8 cellular contexts compared by ENCODE assay signal in the genomic region with DNA sequence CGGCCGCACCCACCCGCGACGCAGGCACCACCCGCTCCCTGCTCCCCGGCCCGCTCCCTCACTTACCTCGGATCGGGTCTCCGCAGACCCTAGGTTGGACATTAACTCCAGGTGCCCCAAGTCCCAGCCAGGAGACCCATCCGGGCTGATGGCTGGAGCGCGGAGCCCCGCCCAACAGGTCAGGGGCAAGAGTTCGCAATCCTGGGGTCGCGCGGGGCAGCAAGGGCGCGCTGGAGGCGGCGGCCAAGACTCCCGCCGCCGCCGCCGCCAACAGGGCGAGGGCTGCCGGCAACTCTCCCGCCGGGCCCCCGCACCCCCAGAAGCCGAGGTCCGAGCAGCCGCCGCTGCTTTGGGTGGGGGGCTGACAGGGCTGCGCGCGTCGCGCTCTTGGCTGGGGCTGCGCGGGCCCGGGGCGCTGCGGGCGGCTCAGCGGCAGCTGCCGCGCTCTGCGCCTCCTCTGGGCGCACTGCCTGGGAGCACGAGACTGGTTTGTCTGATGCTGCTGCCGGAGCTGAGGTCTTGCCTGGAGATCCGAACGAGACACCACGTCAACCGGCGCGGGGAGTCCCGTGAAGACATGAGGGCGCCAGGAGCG. TPM values are rescaled to one million over a fixed set of nuclear protein-coding genes. Genes with fewer than 3 reads are reported as not detected.
DNase-seq lines count a peak whose midpoint lies in the region; ATAC-seq and TF ChIP-seq lines count a peak whose summit lies in the region.

No MANE protein-coding gene starts in this region.

- H2BK12ac ChIP-seq in neuronal stem cell (ENCODE audit: low read length) = no peak overlapping the region

- no CpG with 5 or more reads among the region's 64 CpGs for WGBS in neuronal stem cell (ENCODE audit: extremely low coverage in 2 of 2, insufficient read length in 2 of 2, insufficient replicate concordance in 1 of 2), 2 donors

- peak overlapping the region; percentile 89 for H3K18ac ChIP-seq in neuronal stem cell (ENCODE audit: low read length)

- POLR2A ChIA-PET in activated CD4-positive, alpha-beta T cell treated with anti-CD3 and anti-CD28 coated beads for 36 hours (lab: Charles Lee) = no interaction called here

- H3K4me3 ChIP-seq in NT2/D1 (ENCODE audit: insufficient read length, low read depth) = peak overlapping the region; percentile 37
- peak overlapping the region; percentile 45 for H3K4me3 ChIP-seq in fibroblast of pulmonary artery (replicated peaks; ENCODE audit: low read depth, low read length)
- H3K4me3 ChIP-seq in neuronal stem cell (ENCODE audit: low read length in 2 of 2) = peak overlapping the region; percentile 34 to 73

- peak overlapping the region; percentile 49 for H2AK5ac ChIP-seq in neuronal stem cell (ENCODE audit: low read depth, low read length)

- peaks cover 79% of the 10 kb centered on the region for H3K27me3 ChIP-seq in NT2/D1 (ENCODE audit: insufficient read depth, insufficient read length)
- peaks cover 38 to 90% (median 73%) of the 10 kb centered on the region in 3 experiments for H3K27me3 ChIP-seq in neuronal stem cell (ENCODE audit: control insufficient read depth in 3 of 3, insufficient read depth in 3 of 3, low read depth in 1 of 3, low read length in 3 of 3)

- H3K14ac ChIP-seq in neuronal stem cell (ENCODE audit: low read length) = no peak overlapping the region

- peak overlapping the region; percentile 41 for H2BK15ac ChIP-seq in neuronal stem cell (ENCODE audit: low read length)

- H3K23ac ChIP-seq in neuronal stem cell (ENCODE audit: low read depth, low read length, poor library complexity) = peak overlapping the region; percentile 98

- no peak overlapping the region for H3K27ac Mint-ChIP-seq in activated CD4-positive, alpha-beta T cell treated with anti-CD3 and anti-CD28 coated beads for 36 hours

- DNase-seq in activated CD4-positive, alpha-beta T cell treated with anti-CD3 and anti-CD28 coated beads for 36 hours = peak; percentile 40
- no peak for DNase-seq in activated CD4-positive, alpha-beta T cell treated with anti-CD3 and anti-CD28 coated beads for 4 hours
- DNase-seq in NT2/D1 (ENCODE audit: low read depth, low spot score) (no peak), fibroblast of pulmonary artery (ENCODE audit: low read depth) (peak; percentile 62), neuronal stem cell (ENCODE audit: low spot score) (no peak), RKO (ENCODE audit: low spot score) (no peak)

- ATAC-seq in activated CD4-positive, alpha-beta T cell treated with anti-CD3 and anti-CD28 coated beads for 36 hours = peak; percentile 45
- ATAC-seq in HG02678 (IDR thresholded peaks at IDR 0.05; ENCODE audit: unreplicated experiment) = no peak
- no peak for ATAC-seq in HG03175 (IDR thresholded peaks at IDR 0.05; ENCODE audit: unreplicated experiment)

- H3K4me1 ChIP-seq in NT2/D1 (ENCODE audit: insufficient read depth, insufficient read length) (peaks cover 2% of the 10 kb centered on the region), neuronal stem cell (ENCODE audit: control insufficient read depth in 2 of 2, insufficient read depth in 1 of 2, low read depth in 1 of 2, low read length in 2 of 2) (peaks cover 12 to 13% of the 10 kb centered on the region in 2 donors)

- CTCF ChIA-PET in activated CD4-positive, alpha-beta T cell treated with anti-CD3 and anti-CD28 coated beads for 36 hours (lab: Charles Lee) = no interaction called here

- no peak overlapping the region for H3K27ac ChIP-seq in neuronal stem cell (replicated peaks; ENCODE audit: low read length)

- H2AFZ ChIP-seq in neuronal stem cell (ENCODE audit: low read length) = peak overlapping the region; percentile 83

- H3K36me3 ChIP-seq in NT2/D1 (ENCODE audit: insufficient read depth, insufficient read length, low read length) = no peaks in the 10 kb centered on the region
- H3K36me3 ChIP-seq in neuronal stem cell (replicated peaks in 1 of 2; ENCODE audit: control insufficient read depth in 2 of 2, insufficient read depth in 2 of 2, low read length in 2 of 2) = no peaks in the 10 kb centered on the region

- H2BK5ac ChIP-seq in neuronal stem cell (ENCODE audit: low read length) = no peak overlapping the region

- no peaks in the 10 kb centered on the region for H3K9me3 Mint-ChIP-seq in activated CD4-positive, alpha-beta T cell treated with anti-CD3 and anti-CD28 coated beads for 36 hours (ENCODE audit: low read depth)

- H3K36me3 Mint-ChIP-seq in activated CD4-positive, alpha-beta T cell treated with anti-CD3 and anti-CD28 coated beads for 36 hours (ENCODE audit: low read depth) = no peaks in the 10 kb centered on the region

- intact Hi-C loops in activated CD4-positive, alpha-beta T cell treated with anti-CD3 and anti-CD28 coated beads for 36 hours (cut with DNase I, micrococcal nuclease) = loop anchor here in 1 of 2 experiments (5.0 kb wide), 1 partner anchor 418 kb away; a partner anchor contains a TSS

- H4K91ac ChIP-seq in neuronal stem cell (ENCODE audit: low read depth, low read length, poor library complexity) = no peak overlapping the region

- no peak overlapping the region for H4K8ac ChIP-seq in neuronal stem cell (ENCODE audit: low read depth, low read length)

- H3K9ac ChIP-seq in NT2/D1 (ENCODE audit: insufficient read length, low read depth) (peak overlapping the region; percentile 50), neuronal stem cell (ENCODE audit: low read depth, low read length, poor library complexity) (peak overlapping the region; percentile 37)

- TF ChIP-seq CTCF in fibroblast of pulmonary artery (IDR thresholded peaks at IDR 0.05; ENCODE audit: low read length, missing control alignments) = no peak

- peak overlapping the region; percentile 74 for H3K4me2 ChIP-seq in neuronal stem cell (ENCODE audit: insufficient read depth, low read length, poor library complexity, severe bottlenecking)

- H3K4me3 Mint-ChIP-seq in activated CD4-positive, alpha-beta T cell treated with anti-CD3 and anti-CD28 coated beads for 36 hours = no peak overlapping the region

- peaks cover 28% of the 10 kb centered on the region for H3K4me1 Mint-ChIP-seq in activated CD4-positive, alpha-beta T cell treated with anti-CD3 and anti-CD28 coated beads for 36 hours

- no peaks in the 10 kb centered on the region for H3K79me1 ChIP-seq in neuronal stem cell (ENCODE audit: low read depth, low read length)

- H3K27me3 Mint-ChIP-seq in activated CD4-positive, alpha-beta T cell treated with anti-CD3 and anti-CD28 coated beads for 36 hours = peaks cover 72% of the 10 kb centered on the region

- no peak overlapping the region for H2BK120ac ChIP-seq in neuronal stem cell (ENCODE audit: low read depth, low read length)

- 0 out of 2 replicates have a peak, but pooled peaks cover 6% of the 10 kb centered on the region for H3K9me3 ChIP-seq in NT2/D1 (ENCODE audit: insufficient read depth, low read length)
- peaks cover 3 to 8% of the 10 kb centered on the region in 2 donors for H3K9me3 ChIP-seq in neuronal stem cell (replicated peaks in 1 of 2; ENCODE audit: control insufficient read depth in 2 of 2, insufficient read depth in 1 of 2, low read depth in 1 of 2, low read length in 2 of 2)

- no peak overlapping the region for H3K4ac ChIP-seq in neuronal stem cell (ENCODE audit: low read length)

RNA-seq across cellular contexts. Expression of a gene that starts 0.3 kb away (rescaled TPM):
- total RNA-seq in activated CD4-positive, alpha-beta T cell treated with anti-CD3 and anti-CD28 coated beads for 36 hours = not detected
- polyA plus RNA-seq in neuronal stem cell (2013, experiment 1 of 2) = 0.15 TPM
- polyA plus RNA-seq in neuronal stem cell (2013, experiment 2 of 2) = 0.12 TPM

Comparison
In these comparisons a context has a peak if more than half of its experiments do, and no peak if none do; other contexts are left out.
1. DNase-seq: peak in activated CD4-positive, alpha-beta T cell treated with anti-CD3 and anti-CD28 coated beads for 36 hours (single experiment) and fibroblast of pulmonary artery (single experiment); none in activated CD4-positive, alpha-beta T cell treated with anti-CD3 and anti-CD28 coated beads for 4 hours (0 of 2), NT2/D1 (single experiment), neuronal stem cell (single experiment) and RKO (single experiment).
2. Peak in every context shown above with its lines, with median percentiles within 50 percentile points of each other: H3K4me3 ChIP-seq.